ENCODE assay signal across 1 cellular context in the genomic region with DNA sequence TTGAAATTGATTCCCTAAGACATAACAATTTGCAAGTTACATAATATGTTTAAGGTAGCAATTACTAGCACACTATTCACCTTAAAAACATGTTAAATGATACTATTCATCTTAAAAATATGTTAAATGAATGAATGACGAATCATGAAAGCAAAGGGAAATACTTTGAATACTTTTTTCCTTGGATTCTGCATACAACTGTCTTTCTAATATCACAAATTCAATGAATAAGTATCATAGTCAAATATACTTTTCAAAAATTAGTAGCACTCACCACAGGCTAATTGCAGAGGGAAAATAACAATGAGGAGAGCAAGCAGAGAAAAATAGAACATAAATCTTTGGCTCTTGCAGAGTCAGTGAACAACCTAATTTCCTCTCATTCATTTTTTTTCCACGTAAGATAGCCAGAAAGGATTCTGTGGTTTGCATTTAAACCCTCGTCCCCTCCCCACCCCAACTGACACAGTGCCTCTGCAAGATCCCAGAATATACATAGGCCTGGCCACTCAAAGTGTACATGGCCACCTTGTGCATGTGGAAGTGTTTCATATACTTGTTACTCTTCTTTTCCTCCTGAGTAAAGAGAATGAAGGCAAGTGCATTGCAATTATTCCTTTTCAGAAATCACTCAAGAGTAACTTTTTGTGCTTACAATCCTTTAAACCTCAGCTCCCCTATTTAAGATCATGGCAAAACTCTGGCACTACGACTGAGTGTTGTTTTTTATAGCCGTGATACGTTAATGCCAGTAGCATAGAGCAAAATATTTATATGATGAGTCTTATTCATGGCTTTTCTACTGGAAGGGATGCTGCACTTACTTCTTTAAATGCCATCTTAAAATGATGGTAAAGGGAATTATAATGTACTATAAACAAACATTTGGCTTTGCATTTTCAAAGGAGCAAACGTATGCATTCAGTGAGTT.
TF ChIP-seq lines count a peak whose summit lies in the region.

No MANE protein-coding gene starts in this region.

TF ChIP-seq in WTC11, 78 proteins besides CTCF, POLR2A, EP300 and RAD21 (continued from another document):
- TF ChIP-seq, protein P1, sequence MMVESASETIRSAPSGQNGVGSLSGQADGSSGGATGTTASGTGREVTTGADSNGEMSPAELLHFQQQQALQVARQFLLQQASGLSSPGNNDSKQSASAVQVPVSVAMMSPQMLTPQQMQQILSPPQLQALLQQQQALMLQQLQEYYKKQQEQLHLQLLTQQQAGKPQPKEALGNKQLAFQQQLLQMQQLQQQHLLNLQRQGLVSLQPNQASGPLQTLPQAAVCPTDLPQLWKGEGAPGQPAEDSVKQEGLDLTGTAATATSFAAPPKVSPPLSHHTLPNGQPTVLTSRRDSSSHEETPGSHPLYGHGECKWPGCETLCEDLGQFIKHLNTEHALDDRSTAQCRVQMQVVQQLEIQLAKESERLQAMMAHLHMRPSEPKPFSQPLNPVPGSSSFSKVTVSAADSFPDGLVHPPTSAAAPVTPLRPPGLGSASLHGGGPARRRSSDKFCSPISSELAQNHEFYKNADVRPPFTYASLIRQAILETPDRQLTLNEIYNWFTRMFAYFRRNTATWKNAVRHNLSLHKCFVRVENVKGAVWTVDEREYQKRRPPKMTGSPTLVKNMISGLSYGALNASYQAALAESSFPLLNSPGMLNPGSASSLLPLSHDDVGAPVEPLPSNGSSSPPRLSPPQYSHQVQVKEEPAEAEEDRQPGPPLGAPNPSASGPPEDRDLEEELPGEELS (CRISPR knock-in tag; IDR thresholded peaks at IDR 0.05), result no peak
- TF ChIP-seq ATF1 (CRISPR knock-in tag; IDR thresholded peaks at IDR 0.05) (no peak), GTF2I (CRISPR knock-in tag; conservative IDR thresholded peaks at IDR 0.05) (no peak), SP1 (CRISPR knock-in tag; conservative IDR thresholded peaks at IDR 0.05) (no peak), MYBL2 (CRISPR knock-in tag; IDR thresholded peaks at IDR 0.05) (no peak), CREM (CRISPR knock-in tag; IDR thresholded peaks at IDR 0.05) (no peak), FOXP1 (CRISPR knock-in tag; IDR thresholded peaks at IDR 0.05; ENCODE audit: borderline replicate concordance) (no peak), JUN (CRISPR knock-in tag; IDR thresholded peaks at IDR 0.05) (no peak), RORB (CRISPR knock-in tag; IDR thresholded peaks at IDR 0.05) (no peak), TEAD4 (CRISPR knock-in tag; IDR thresholded peaks at IDR 0.05) (no peak), NFYB (CRISPR knock-in tag; conservative IDR thresholded peaks at IDR 0.05; ENCODE audit: low read depth) (no peak), SOX15 (CRISPR knock-in tag; IDR thresholded peaks at IDR 0.05) (no peak), OVOL2 (CRISPR knock-in tag; IDR thresholded peaks at IDR 0.05; ENCODE audit: borderline replicate concordance) (no peak), NFATC4 (CRISPR knock-in tag; IDR thresholded peaks at IDR 0.05) (no peak)
- TF ChIP-seq, protein P2, sequence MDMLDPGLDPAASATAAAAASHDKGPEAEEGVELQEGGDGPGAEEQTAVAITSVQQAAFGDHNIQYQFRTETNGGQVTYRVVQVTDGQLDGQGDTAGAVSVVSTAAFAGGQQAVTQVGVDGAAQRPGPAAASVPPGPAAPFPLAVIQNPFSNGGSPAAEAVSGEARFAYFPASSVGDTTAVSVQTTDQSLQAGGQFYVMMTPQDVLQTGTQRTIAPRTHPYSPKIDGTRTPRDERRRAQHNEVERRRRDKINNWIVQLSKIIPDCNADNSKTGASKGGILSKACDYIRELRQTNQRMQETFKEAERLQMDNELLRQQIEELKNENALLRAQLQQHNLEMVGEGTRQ (CRISPR knock-in tag; IDR thresholded peaks at IDR 0.05), result no peak
